8 cellular contexts compared by ENCODE assay signal in genomic region chr4:109434793-109435080, GRCh38. TPM values are rescaled to one million over a fixed set of nuclear protein-coding genes. Genes with fewer than 3 reads are reported as not detected.
DNase-seq lines count a peak whose midpoint lies in the region; ATAC-seq and TF ChIP-seq lines count a peak whose summit lies in the region.

No MANE protein-coding gene starts in this region.

- H3K23ac ChIP-seq in mesenchymal stem cell (ENCODE audit: low read length in 2 of 2) = no peak overlapping the region

- H3K36me3 ChIP-seq in left ventricle myocardium inferior (no peaks in the 10 kb centered on the region), brain microvascular endothelial cell (replicated peaks) (no peaks in the 10 kb centered on the region), mesenchymal stem cell (ENCODE audit: control insufficient read depth in 1 of 2, insufficient read depth in 2 of 2, low read depth in 1 of 2, low read length in 2 of 2) (peaks cover 3 to 11% of the 10 kb centered on the region in 2 experiments), aorta (ENCODE audit: control insufficient read depth in 1 of 2, insufficient read depth in 2 of 2, low read length in 1 of 2) (no peaks in the 10 kb centered on the region)

- no peak overlapping the region for H2BK120ac ChIP-seq in mesenchymal stem cell (ENCODE audit: low read depth, low read length)

- no peak for TF ChIP-seq CTCF in left ventricle myocardium inferior (IDR thresholded peaks at IDR 0.05; ENCODE audit: borderline replicate concordance)
- TF ChIP-seq CTCF in brain microvascular endothelial cell (IDR thresholded peaks at IDR 0.05; ENCODE audit: low read depth, low read length, missing control alignments) = no peak

- no peak overlapping the region for H2AFZ ChIP-seq in mesenchymal stem cell (ENCODE audit: low read depth, low read length)

- intact Hi-C loops in left ventricle myocardium inferior (cut with micrococcal nuclease) = no loop called here
- intact Hi-C loops in cardiac septum (cut with DNase I) = loop anchor here (5.0 kb wide), 2 partner anchors 38 to 128 kb away; partner anchors contain the start of gene MCUB
- intact Hi-C loops in aorta (cut with DNase I) = loop anchor here (5.0 to 10.0 kb wide), 4 partner anchors 50 to 383 kb away; partner anchors contain the start of genes GAR1 (in 2 of the 2), CASP6 (in 1 of the 2) and MCUB (in 1 of the 2)

- H3K27ac ChIP-seq in left ventricle myocardium inferior (replicated peaks) (peak overlapping the region; percentile 96), brain microvascular endothelial cell (no peak overlapping the region), mesenchymal stem cell (ENCODE audit: low read length, poor library complexity, severe bottlenecking) (peak overlapping the region; percentile 82), aorta (ENCODE audit: low read depth in 1 of 2, low read length in 2 of 2) (no peak overlapping the region)

- H3K9ac ChIP-seq in mesenchymal stem cell (ENCODE audit: low read length) = peak overlapping the region; percentile 96

- no peak overlapping the region for H4K91ac ChIP-seq in mesenchymal stem cell (ENCODE audit: low read length)

- H3K9me3 ChIP-seq in left ventricle myocardium inferior (replicated peaks) = no peaks in the 10 kb centered on the region
- no peaks in the 10 kb centered on the region for H3K9me3 ChIP-seq in mesenchymal stem cell (ENCODE audit: control insufficient read depth, low read length)
- H3K9me3 ChIP-seq in aorta (ENCODE audit: control insufficient read depth, low read length) = no peaks in the 10 kb centered on the region

- peak overlapping the region; percentile 71 for H3K4me2 ChIP-seq in mesenchymal stem cell (ENCODE audit: low read length, poor library complexity, severe bottlenecking)

- H3K79me1 ChIP-seq in mesenchymal stem cell (replicated peaks; ENCODE audit: low read length, poor library complexity, severe bottlenecking) = peaks cover 10% of the 10 kb centered on the region

- WGBS in mesenchymal stem cell = 11% methylated on average over 5 of the region's 6 CpGs
- 3 to 5% methylated on average over 6 of the region's 6 CpGs for WGBS in aorta, 2 donors

- H3K4me3 ChIP-seq in left ventricle myocardium inferior (peak overlapping the region; percentile 90), brain microvascular endothelial cell (ENCODE audit: low read depth, low read length) (peak overlapping the region; percentile 73), mesenchymal stem cell (ENCODE audit: insufficient read depth in 1 of 2, low read depth in 1 of 2, low read length in 2 of 2) (peak overlapping the region; percentile 65 to 98), aorta (ENCODE audit: low read length in 2 of 2) (peak overlapping the region; percentile 89 to 91)

- no peak overlapping the region for H2BK15ac ChIP-seq in mesenchymal stem cell (ENCODE audit: low read depth, poor library complexity, severe bottlenecking)

- in situ Hi-C loops in brain microvascular endothelial cell (cut with HindIII; ENCODE audit: low pct_ligation_motif_present, low sequenced_read_pairs) = no loop called here

- H2BK5ac ChIP-seq in mesenchymal stem cell (ENCODE audit: low read depth, low read length, poor library complexity, severe bottlenecking) = no peak overlapping the region

- H4K8ac ChIP-seq in mesenchymal stem cell (ENCODE audit: low read length) = no peak overlapping the region

- no peak for ATAC-seq in aorta (ENCODE audit: low FRiP score)

- H3K4me1 ChIP-seq in left ventricle myocardium inferior = peaks cover 73% of the 10 kb centered on the region
- peaks cover 5% of the 10 kb centered on the region for H3K4me1 ChIP-seq in mesenchymal stem cell (ENCODE audit: control insufficient read depth, insufficient read depth, low read depth, low read length)
- peaks cover 0 to 5% of the 10 kb centered on the region in 2 donors for H3K4me1 ChIP-seq in aorta (ENCODE audit: control insufficient read depth in 1 of 2, insufficient read depth in 2 of 2, low read length in 2 of 2)

- DNase-seq in left ventricle myocardium inferior = no peak
- no peak for DNase-seq in cardiac septum (ENCODE audit: low spot score)
- no peak for DNase-seq in brain microvascular endothelial cell
- DNase-seq in mesenchymal stem cell = no peak
- DNase-seq in aorta = no peak
- no peak for DNase-seq in NCI-H1436 (lab: John Stamatoyannopoulos, UW)
- DNase-seq in NCI-H187 (lab: John Stamatoyannopoulos, UW) = no peak
- DNase-seq in T1000 (lab: John Stamatoyannopoulos, UW) = no peak

- H3K27me3 ChIP-seq in left ventricle myocardium inferior (ENCODE audit: low read depth) = no peaks in the 10 kb centered on the region
- no peaks in the 10 kb centered on the region for H3K27me3 ChIP-seq in brain microvascular endothelial cell (replicated peaks)
- H3K27me3 ChIP-seq in mesenchymal stem cell (ENCODE audit: control insufficient read depth in 1 of 2, insufficient read depth in 1 of 2, low read length in 2 of 2) = no peaks in the 10 kb centered on the region
- no peaks in the 10 kb centered on the region for H3K27me3 ChIP-seq in aorta (ENCODE audit: control insufficient read depth in 1 of 2, insufficient read depth in 2 of 2, low read length in 1 of 2)

- no peak overlapping the region for H2AK5ac ChIP-seq in mesenchymal stem cell (ENCODE audit: low read length, severe bottlenecking)

- H3K18ac ChIP-seq in mesenchymal stem cell (ENCODE audit: low read depth in 1 of 2, low read length in 2 of 2) = peak overlapping the region in 1 of 2 experiments; percentile 90

- H2BK12ac ChIP-seq in mesenchymal stem cell (ENCODE audit: low read length in 2 of 2) = no peak overlapping the region

- H3K14ac ChIP-seq in mesenchymal stem cell (ENCODE audit: low read length in 2 of 2) = no peak overlapping the region

- H3K4ac ChIP-seq in mesenchymal stem cell (ENCODE audit: low read depth in 1 of 2, low read length in 2 of 2) = no peak overlapping the region

RNA-seq across cellular contexts. Expression of gene SEC24B, which starts 1.1 kb away (rescaled TPM):
- total RNA-seq in left ventricle myocardium inferior (26.4 TPM), cardiac septum (26.6 TPM), aorta (10 to 100 TPM; 35.6 to 40.8 TPM)
- polyA plus RNA-seq in mesenchymal stem cell (2013, experiment 1 of 2) = 26.9 TPM
- 26.3 TPM for polyA plus RNA-seq in mesenchymal stem cell (2013, experiment 2 of 2)
- 10 to 100 TPM in 1 of 2 donors, 1 to 10 TPM in 1; 7.3 to 13.8 TPM for polyA plus RNA-seq in aorta

Comparison
In these comparisons a context has a peak if more than half of its experiments do, and no peak if none do; other contexts are left out.
1. H3K27ac ChIP-seq: peak in left ventricle myocardium inferior (single experiment) and mesenchymal stem cell (single experiment); none in brain microvascular endothelial cell (single experiment) and aorta (0 of 2).
2. Peak in every context shown above with its lines, with median percentiles within 50 percentile points of each other: H3K4me3 ChIP-seq.